Comparison of ENCODE assay signal across 15 cellular contexts in the genomic region with DNA sequence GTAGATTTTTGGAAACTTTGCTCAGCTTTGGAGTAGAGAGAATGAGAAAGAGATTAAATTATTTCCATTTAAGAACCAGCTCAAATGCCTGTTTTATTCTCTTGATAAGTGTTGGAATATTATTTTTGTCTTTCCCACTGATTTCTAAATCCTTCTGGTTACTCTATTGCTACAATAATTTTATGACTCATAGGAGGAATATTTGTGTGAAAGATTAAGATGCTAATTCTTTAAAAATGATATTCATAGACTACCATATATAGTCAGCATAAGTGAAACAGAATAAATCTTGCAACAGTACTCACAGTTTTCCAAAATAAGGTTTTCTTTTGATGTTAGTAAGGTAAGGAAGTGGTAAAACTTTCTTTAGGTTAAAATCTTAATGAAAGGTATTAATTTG.
DNase-seq lines count a peak whose midpoint lies in the region; ATAC-seq and TF ChIP-seq lines count a peak whose summit lies in the region.
"Had no signal": no experiment of that assay in that cellular context is flagged by ENCODE, and none has a peak within 500 bp of the region (broad histone marks: within the 10 kb centered on the region; RNA-seq: fewer than 3 reads in every experiment).

No MANE protein-coding gene starts in this region.

- H4K20me1 ChIP-seq in GM23338 (replicated peaks; ENCODE audit: insufficient read depth): 0 out of 2 replicates have a peak, but pooled peaks cover 3% of the 10 kb centered on the region

- no peak overlapping the region for H3K27ac Mint-ChIP-seq in GM23338
- H3K27ac Mint-ChIP-seq: activated CD8-positive, alpha-beta T cell treated with anti-CD3 and anti-CD28 coated beads, Interleukin-2, amount 10 ng/mL, durations not matched to agents 7 days and 5 days; activated naive CD8-positive, alpha-beta T cell treated with anti-CD3 and anti-CD28 coated beads, Interleukin-2, amount 10 ng/mL, durations not matched to agents 7 days and 5 days; stimulated activated effector memory CD8-positive, alpha-beta T cell treated with anti-CD3 and anti-CD28 coated beads, Interleukin-12 subunit alpha, Interleukin-12 subunit beta, amount 100 ng/mL, for 72 hours had no signal

- H3K79me2 ChIP-seq in GM23338 (replicated peaks; ENCODE audit: insufficient read depth): peaks cover 81% of the 10 kb centered on the region

- H3K27me3 Mint-ChIP-seq in GM23338 (ENCODE audit: insufficient read depth, low read depth, poor library complexity): peaks cover 2% of the 10 kb centered on the region

- H3K9me2 ChIP-seq in GM23338 (ENCODE audit: insufficient read depth): no peaks in the 10 kb centered on the region

- H3K36me3 ChIP-seq in adrenal gland (replicated peaks in 1 of 2): no peaks in the 10 kb centered on the region
- H3K36me3 ChIP-seq in prostate gland: peaks cover 0 to 7% of the 10 kb centered on the region in 2 donors
- no peaks in the 10 kb centered on the region for H3K36me3 ChIP-seq in mucosa of descending colon (ENCODE audit: low read depth)
- H3K36me3 ChIP-seq in GM23338 (ENCODE audit: insufficient read depth): no peaks in the 10 kb centered on the region

- intact Hi-C loops in adrenal gland (cut with DNase I) (no loop called here), prostate gland (cut with DNase I) (no loop called here), mucosa of descending colon (cut with DNase I, micrococcal nuclease) (no loop called here)

- H3K9me3 ChIP-seq in adrenal gland (replicated peaks in 1 of 3): no peaks in the 10 kb centered on the region
- H3K9me3 ChIP-seq in prostate gland: no peaks in the 10 kb centered on the region
- H3K9me3 ChIP-seq in mucosa of descending colon: no peaks in the 10 kb centered on the region

- no peaks in the 10 kb centered on the region for H3F3A ChIP-seq in GM23338 (replicated peaks; ENCODE audit: low read depth)

- H3K4me3 ChIP-seq in adrenal gland (peak overlapping the region in 1 of 4 donors; percentile 5), foreskin fibroblast (ENCODE audit: low read depth in 1 of 2, low read length in 2 of 2) (no peak overlapping the region), prostate gland (no peak overlapping the region), mucosa of descending colon (no peak overlapping the region), GM23338 (no peak overlapping the region)

- peaks cover 9% of the 10 kb centered on the region; the same call in 2 of the 3 replicates for H3K4me1 Mint-ChIP-seq in GM23338
- H3K4me1 Mint-ChIP-seq: activated naive CD8-positive, alpha-beta T cell treated with anti-CD3 and anti-CD28 coated beads, Interleukin-2, amount 10 ng/mL, durations not matched to agents 7 days and 5 days; stimulated activated effector memory CD8-positive, alpha-beta T cell treated with anti-CD3 and anti-CD28 coated beads, Interleukin-12 subunit alpha, Interleukin-12 subunit beta, amount 100 ng/mL, for 72 hours had no signal

- H3K27ac ChIP-seq in adrenal gland: peak overlapping the region in 4 of 5 donors; percentile 13 to 75 (median 70)
- H3K27ac ChIP-seq in prostate gland: peak overlapping the region; percentile 12 to 39
- no peak overlapping the region for H3K27ac ChIP-seq in GM23338 (ENCODE audit: low read depth)
- H3K27ac ChIP-seq: C4-2B had no signal

- H3K4me2 ChIP-seq in GM23338: no peak overlapping the region

- TF ChIP-seq POLR2A in adrenal gland (IDR thresholded peaks at IDR 0.05) (no peak), prostate gland (IDR thresholded peaks at IDR 0.05) (no peak)

- TF ChIP-seq CTCF in adrenal gland (IDR thresholded peaks at IDR 0.05): no peak
- no peak for TF ChIP-seq CTCF in foreskin fibroblast (IDR thresholded peaks at IDR 0.05; ENCODE audit: low read depth, low read length)
- TF ChIP-seq CTCF in prostate gland (IDR thresholded peaks at IDR 0.05): no peak
- no peak for TF ChIP-seq CTCF in mucosa of descending colon (IDR thresholded peaks at IDR 0.05)
- no peak for TF ChIP-seq CTCF in GM23338 (conservative IDR thresholded peaks at IDR 0.05; ENCODE audit: low read depth in 2 of 2)

- DNase-seq in AG20443 (ENCODE audit: low spot score) (peak; percentile 25), adrenal gland (no peak), foreskin fibroblast (peak; percentile 46 to 68), prostate gland (ENCODE audit: low spot score) (no peak), NCI-H128 (lab: John Stamatoyannopoulos, UW; ENCODE audit: unreplicated experiment) (no peak), mucosa of descending colon (no peak), GM23338 (ENCODE audit: low spot score) (no peak)
- DNase-seq: activated CD8-positive, alpha-beta T cell treated with anti-CD3 and anti-CD28 coated beads, Interleukin-2, amount 10 ng/mL, durations not matched to agents 7 days and 5 days; activated naive CD8-positive, alpha-beta T cell treated with anti-CD3 and anti-CD28 coated beads, Interleukin-2, amount 10 ng/mL, durations not matched to agents 7 days and 5 days; midbrain; NCI-H2107 had no signal

- no peaks in the 10 kb centered on the region for H3K9me3 Mint-ChIP-seq in GM23338
- H3K9me3 Mint-ChIP-seq: activated naive CD8-positive, alpha-beta T cell treated with anti-CD3 and anti-CD28 coated beads, Interleukin-2, amount 10 ng/mL, durations not matched to agents 7 days and 5 days had no signal

- no peak overlapping the region for H3K4me3 Mint-ChIP-seq in GM23338
- H3K4me3 Mint-ChIP-seq: activated CD8-positive, alpha-beta T cell treated with anti-CD3 and anti-CD28 coated beads, Interleukin-2, amount 10 ng/mL, durations not matched to agents 7 days and 5 days; activated naive CD8-positive, alpha-beta T cell treated with anti-CD3 and anti-CD28 coated beads, Interleukin-2, amount 10 ng/mL, durations not matched to agents 7 days and 5 days; stimulated activated effector memory CD8-positive, alpha-beta T cell treated with anti-CD3 and anti-CD28 coated beads, Interleukin-12 subunit alpha, Interleukin-12 subunit beta, amount 100 ng/mL, for 72 hours had no signal

- H3K36me3 Mint-ChIP-seq in GM23338 (ENCODE audit: low read depth): peaks cover 22% of the 10 kb centered on the region; the same call in 2 of the 3 replicates
- H3K36me3 Mint-ChIP-seq: activated naive CD8-positive, alpha-beta T cell treated with anti-CD3 and anti-CD28 coated beads, Interleukin-2, amount 10 ng/mL, durations not matched to agents 7 days and 5 days; stimulated activated effector memory CD8-positive, alpha-beta T cell treated with anti-CD3 and anti-CD28 coated beads, Interleukin-12 subunit alpha, Interleukin-12 subunit beta, amount 100 ng/mL, for 72 hours had no signal

- peaks cover 18 to 19% of the 10 kb centered on the region in 2 donors for H3K4me1 ChIP-seq in adrenal gland (replicated peaks in 1 of 2)
- no peaks in the 10 kb centered on the region for H3K4me1 ChIP-seq in prostate gland (replicated peaks)
- no peaks in the 10 kb centered on the region for H3K4me1 ChIP-seq in mucosa of descending colon (ENCODE audit: low read depth)
- H3K4me1 ChIP-seq in GM23338 (ENCODE audit: insufficient read depth): peaks cover 7% of the 10 kb centered on the region; the same call in 1 of the 2 replicates

- H3K27me3 ChIP-seq in adrenal gland (no peaks in the 10 kb centered on the region), prostate gland (replicated peaks; ENCODE audit: insufficient read depth) (no peaks in the 10 kb centered on the region), GM23338 (ENCODE audit: insufficient read depth) (no peaks in the 10 kb centered on the region)

- ATAC-seq in GM18498 (IDR thresholded peaks at IDR 0.05; ENCODE audit: unreplicated experiment): no peak
- ATAC-seq in mucosa of descending colon: no peak
- ATAC-seq in GM23338: no peak
- ATAC-seq: activated CD8-positive, alpha-beta T cell treated with anti-CD3 and anti-CD28 coated beads, Interleukin-2, amount 10 ng/mL, durations not matched to agents 7 days and 5 days; HepG2; stimulated activated effector memory CD8-positive, alpha-beta T cell treated with anti-CD3 and anti-CD28 coated beads, Interleukin-12 subunit alpha, Interleukin-12 subunit beta, amount 100 ng/mL, for 72 hours had no signal

- no peak overlapping the region for H2AFZ ChIP-seq in GM23338

TF ChIP-seq in GM23338, 12 proteins besides CTCF, POLR2A, EP300 and RAD21 (continues in another document):
- no peak for TF ChIP-seq JUNB (IDR thresholded peaks at IDR 0.05; ENCODE audit: unreplicated experiment)
- no peak for TF ChIP-seq ZNF331 (CRISPR knock-in tag; IDR thresholded peaks at IDR 0.05; ENCODE audit: low read depth)
- TF ChIP-seq NANOG (IDR thresholded peaks at IDR 0.05; ENCODE audit: borderline replicate concordance): no peak
- TF ChIP-seq, protein P1, sequence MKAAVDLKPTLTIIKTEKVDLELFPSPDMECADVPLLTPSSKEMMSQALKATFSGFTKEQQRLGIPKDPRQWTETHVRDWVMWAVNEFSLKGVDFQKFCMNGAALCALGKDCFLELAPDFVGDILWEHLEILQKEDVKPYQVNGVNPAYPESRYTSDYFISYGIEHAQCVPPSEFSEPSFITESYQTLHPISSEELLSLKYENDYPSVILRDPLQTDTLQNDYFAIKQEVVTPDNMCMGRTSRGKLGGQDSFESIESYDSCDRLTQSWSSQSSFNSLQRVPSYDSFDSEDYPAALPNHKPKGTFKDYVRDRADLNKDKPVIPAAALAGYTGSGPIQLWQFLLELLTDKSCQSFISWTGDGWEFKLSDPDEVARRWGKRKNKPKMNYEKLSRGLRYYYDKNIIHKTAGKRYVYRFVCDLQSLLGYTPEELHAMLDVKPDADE (IDR thresholded peaks at IDR 0.05): no peak
- TF ChIP-seq CREB1 (CRISPR knock-in tag; IDR thresholded peaks at IDR 0.05; ENCODE audit: low read depth): no peak
- TF ChIP-seq POLR2AphosphoS5 (IDR thresholded peaks at IDR 0.05; ENCODE audit: low read depth): no peak
- no peak for TF ChIP-seq EZH2 (IDR thresholded peaks at IDR 0.05; ENCODE audit: low read depth, unreplicated experiment)

Comparison
In these comparisons a context has a peak if more than half of its experiments do, and no peak if none do; other contexts are left out.
1. DNase-seq: peak in AG20443 (single experiment) and foreskin fibroblast (2 of 2); none in adrenal gland (0 of 7), prostate gland (single experiment), NCI-H128 (single experiment), mucosa of descending colon (0 of 3) and GM23338 (single experiment).